In genomic region chr1:205974712-205975111, GRCh38 we compare ENCODE assay signal across 33 cellular contexts. TPM values are rescaled to one million over a fixed set of nuclear protein-coding genes. Genes with fewer than 3 reads are reported as not detected.
"Had no signal": no experiment of that assay in that cellular context is flagged by ENCODE, and none has a peak within 500 bp of the region (broad histone marks: within the 10 kb centered on the region; RNA-seq: fewer than 3 reads in every experiment).

No MANE protein-coding gene starts in this region.

- H3K4me3 Mint-ChIP-seq: activated CD8-positive, alpha-beta T cell treated with anti-CD3 and anti-CD28 coated beads for 36 hours; activated T-cell treated with anti-CD3 and anti-CD28 coated beads, Interleukin-2, amount 50 U/mL, for 4 hours; activated T-helper 17 cell treated with anti-CD3 and anti-CD28 coated beads, Interleukin-2, amount 50 U/mL, for 72 hours; effector memory CD8-positive, alpha-beta T cell; mesothelial cell of epicardium; naive B cell; nephron progenitor cell; T-helper 1 cell treated with Interleukin-12 subunit alpha and Interleukin-12 subunit beta and Interleukin-4 antibody, amounts not matched to agents 30 μg/mL and 1 μg/mL, for 36 hours had no signal

- H3K27me3 ChIP-seq: adrenal gland, body of pancreas, spleen, testis, transverse colon, uterus had no signal

- H3K27ac ChIP-seq: adrenal gland, body of pancreas, spleen, testis, transverse colon, uterus, VCaP had no signal

- H3K4me3 ChIP-seq: adrenal gland, body of pancreas, spleen, testis, transverse colon, uterus had no signal

- H3K36me3 Mint-ChIP-seq: activated naive CD4-positive, alpha-beta T cell treated with anti-CD3 and anti-CD28 coated beads, Interleukin-2, amount 50 U/mL, for 72 hours; mesothelial cell of epicardium; naive B cell had no signal

- FAIRE-seq: keratinocyte, TTC549 had no signal

- H3K9me3 Mint-ChIP-seq: activated T-cell treated with anti-CD3 and anti-CD28 coated beads, Interleukin-2, amount 50 U/mL, for 4 hours; activated T-helper 17 cell treated with anti-CD3 and anti-CD28 coated beads, Interleukin-2, amount 50 U/mL, for 72 hours; effector memory CD8-positive, alpha-beta T cell; mesothelial cell of epicardium; nephron progenitor cell had no signal

- H3K9me3 ChIP-seq: adrenal gland, body of pancreas, spleen, testis, transverse colon, uterus had no signal

- H3K27ac Mint-ChIP-seq: activated CD8-positive, alpha-beta T cell treated with anti-CD3 and anti-CD28 coated beads for 36 hours; activated naive CD4-positive, alpha-beta T cell treated with anti-CD3 and anti-CD28 coated beads, Interleukin-2, amount 50 U/mL, for 72 hours; activated T-helper 17 cell treated with anti-CD3 and anti-CD28 coated beads, Interleukin-2, amount 50 U/mL, for 72 hours; effector memory CD8-positive, alpha-beta T cell; mesothelial cell of epicardium; nephron progenitor cell had no signal

- ATAC-seq: activated CD8-positive, alpha-beta T cell treated with anti-CD3 and anti-CD28 coated beads for 36 hours; activated naive CD4-positive, alpha-beta T cell treated with anti-CD3 and anti-CD28 coated beads, Interleukin-2, amount 50 U/mL, for 72 hours; activated T-cell treated with anti-CD3 and anti-CD28 coated beads, Interleukin-2, amount 50 U/mL, for 4 hours; activated T-helper 17 cell treated with anti-CD3 and anti-CD28 coated beads, Interleukin-2, amount 50 U/mL, for 72 hours; body of pancreas; effector memory CD8-positive, alpha-beta T cell; left ventricle myocardium superior; right cardiac atrium had no signal

- DNase-seq: activated CD4-positive, alpha-beta T cell treated with anti-CD3 and anti-CD28 coated beads, Interleukin-2, amount 50 U/mL, for 1 hour; activated CD8-positive, alpha-beta T cell treated with anti-CD3 and anti-CD28 coated beads for 36 hours; activated gamma-delta T cell treated with Interleukin-2 at 50 U/mL for 16 hours; activated T-cell treated with anti-CD3 and anti-CD28 coated beads, Interleukin-2, amount 50 U/mL, for 4 hours; adrenal gland; body of pancreas; caudate nucleus; cortex of kidney; effector memory CD8-positive, alpha-beta T cell; foreskin fibroblast; head of caudate nucleus; hippocampal formation; left cardiac atrium; left ventricle myocardium superior; naive B cell; nephron progenitor cell; occipital lobe; right cardiac atrium; spleen; stimulated activated naive CD4-positive, alpha-beta T cell; T-helper 9 cell; testis; transverse colon; uterus had no signal

- H3K36me3 ChIP-seq: adrenal gland, spleen, transverse colon, uterus had no signal

- H3K4me1 ChIP-seq: adrenal gland, transverse colon, uterus had no signal

- H3K27me3 Mint-ChIP-seq: activated T-helper 17 cell treated with anti-CD3 and anti-CD28 coated beads, Interleukin-2, amount 50 U/mL, for 72 hours; effector memory CD8-positive, alpha-beta T cell; naive B cell had no signal

RNA-seq across cellular contexts. Expression of gene RAB7B, which starts 28.5 kb away (rescaled TPM):
- total RNA-seq: activated CD8-positive, alpha-beta T cell treated with anti-CD3 and anti-CD28 coated beads for 36 hours; activated naive CD4-positive, alpha-beta T cell treated with anti-CD3 and anti-CD28 coated beads, Interleukin-2, amount 50 U/mL, for 72 hours; activated T-helper 17 cell treated with anti-CD3 and anti-CD28 coated beads, Interleukin-2, amount 50 U/mL, for 72 hours; lung microvascular endothelial cell had no signal

RNA-seq across cellular contexts. Expression of gene SLC26A9, which starts 31.5 kb away (rescaled TPM):
- total RNA-seq: activated CD8-positive, alpha-beta T cell treated with anti-CD3 and anti-CD28 coated beads for 36 hours; activated naive CD4-positive, alpha-beta T cell treated with anti-CD3 and anti-CD28 coated beads, Interleukin-2, amount 50 U/mL, for 72 hours; activated T-cell treated with anti-CD3 and anti-CD28 coated beads, Interleukin-2, amount 50 U/mL, for 4 hours; activated T-helper 17 cell treated with anti-CD3 and anti-CD28 coated beads, Interleukin-2, amount 50 U/mL, for 72 hours; chondrocyte; lung microvascular endothelial cell; mesothelial cell of epicardium; occipital lobe; spleen; transverse colon; uterus had no signal

RNA-seq across cellular contexts. Expression of gene CTSE, which starts 49.0 kb away (rescaled TPM):
- total RNA-seq: activated CD8-positive, alpha-beta T cell treated with anti-CD3 and anti-CD28 coated beads for 36 hours; activated naive CD4-positive, alpha-beta T cell treated with anti-CD3 and anti-CD28 coated beads, Interleukin-2, amount 50 U/mL, for 72 hours; activated T-helper 17 cell treated with anti-CD3 and anti-CD28 coated beads, Interleukin-2, amount 50 U/mL, for 72 hours; adrenal gland; chondrocyte; left cardiac atrium; lung microvascular endothelial cell; mesothelial cell of epicardium; occipital lobe had no signal
- polyA plus RNA-seq: right cardiac atrium had no signal
